In the genomic region with DNA sequence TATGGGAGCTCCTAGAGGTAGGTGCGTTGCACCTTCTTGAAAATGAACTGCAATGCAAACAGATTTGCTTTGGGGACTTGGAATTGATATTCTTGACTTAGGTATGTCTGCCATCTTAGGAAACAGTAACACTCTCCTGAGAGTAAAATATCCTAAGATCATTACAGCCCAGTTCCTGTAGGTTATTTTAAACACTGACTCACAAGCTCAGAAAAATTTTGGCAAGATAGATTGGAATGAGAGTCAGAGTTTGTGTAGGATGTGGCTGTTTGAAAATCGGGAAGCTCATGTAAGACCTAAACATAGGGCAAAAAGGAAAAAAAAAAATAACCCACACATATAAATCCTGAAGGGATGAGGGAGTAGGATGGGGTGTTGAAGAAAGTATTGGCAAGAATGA, we compare ENCODE assay signal across 17 cellular contexts.
"Had no signal": no experiment of that assay in that cellular context is flagged by ENCODE, and none has a peak within 500 bp of the region (broad histone marks: within the 10 kb centered on the region; RNA-seq: fewer than 3 reads in every experiment).

No MANE protein-coding gene starts in this region.

- DNase-seq: activated CD4-positive, alpha-beta T cell treated with anti-CD3 and anti-CD28 coated beads for 48 hours; activated CD4-positive, alpha-beta T cell treated with anti-CD3 and anti-CD28 coated beads, Interleukin-2, amount 50 U/mL, for 4 hours; activated CD4-positive, CD25-positive, alpha-beta regulatory T cell treated with anti-CD3 and anti-CD28 coated beads, Interleukin-2, amount 50 U/mL, for 72 hours; activated CD8-positive, alpha-beta memory T cell treated with anti-CD3 and anti-CD28 coated beads, Interleukin-2, amount 10 ng/mL, durations not matched to agents 7 days and 5 days; activated effector memory CD4-positive, alpha-beta T cell treated with anti-CD3 and anti-CD28 coated beads, Interleukin-2, amount 50 U/mL, for 16 hours; activated naive CD4-positive, alpha-beta T cell treated with Interleukin-2 at 50 U/mL for 16 hours; activated naive CD8-positive, alpha-beta T cell treated with anti-CD3 and anti-CD28 coated beads, Interleukin-2, amount 50 U/mL, for 24 hours; activated T-cell treated with anti-CD3 and anti-CD28 coated beads, Interleukin-2, amount 50 U/mL, for 24 hours; amniotic stem cell; brain microvascular endothelial cell; NCI-H1092; NCI-H1417; NCI-H1930; NCI-H510A treated with DMSO at 0.1 percent for 48 hours; NCI-H69; NK-92 treated with Interleukin-12 subunit alpha and Interleukin-12 subunit beta, amount 100 ng/mL, for 24 hours; SHP77 treated with DMSO at 0.1 percent for 48 hours had no signal
